Comparison of ENCODE assay signal across 27 cellular contexts in the genomic region with DNA sequence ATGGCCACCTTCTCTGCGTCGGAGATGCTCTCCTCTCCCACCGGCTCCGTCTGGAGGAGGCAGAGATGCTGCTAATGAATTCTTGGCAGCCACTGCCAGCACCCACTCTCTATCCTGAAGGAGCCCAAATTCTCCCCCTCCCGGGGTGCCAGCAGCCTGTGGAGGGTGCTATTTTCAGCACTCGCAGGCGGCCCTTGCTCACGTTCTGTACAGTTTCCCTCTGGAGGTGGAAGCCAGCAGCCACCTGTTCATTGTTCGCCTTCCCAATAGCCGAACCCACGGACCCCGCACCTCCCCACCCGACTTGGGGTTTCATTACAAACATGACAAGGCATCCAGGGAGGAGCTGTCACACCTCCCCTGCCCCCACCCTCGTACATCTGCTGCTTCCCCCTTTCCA.
"Had no signal": no experiment of that assay in that cellular context is flagged by ENCODE, and none has a peak within 500 bp of the region (broad histone marks: within the 10 kb centered on the region; RNA-seq: fewer than 3 reads in every experiment).

No MANE protein-coding gene starts in this region.

- H3K9me3 ChIP-seq: ascending aorta, esophagus muscularis mucosa, left ventricle myocardium inferior, mucosa of descending colon, neutrophil, right lobe of liver, uterus had no signal

- ATAC-seq: mucosa of descending colon; right lobe of liver; stimulated activated effector memory CD8-positive, alpha-beta T cell treated with anti-CD3 and anti-CD28 coated beads, Interleukin-12 subunit alpha, Interleukin-12 subunit beta, amount 100 ng/mL, for 72 hours had no signal

- H3K4me3 ChIP-seq: ascending aorta, esophagus muscularis mucosa, left ventricle myocardium inferior, mucosa of descending colon, right lobe of liver, uterus had no signal

- FAIRE-seq: small intestine had no signal

- H3K27me3 ChIP-seq: ascending aorta, brain microvascular endothelial cell, esophagus muscularis mucosa, neutrophil, right lobe of liver, uterus had no signal

- H3K4me3 Mint-ChIP-seq: activated CD4-positive, alpha-beta memory T cell treated with anti-CD3 and anti-CD28 coated beads, Interleukin-2, amount 10 ng/mL, durations not matched to agents 7 days and 5 days; activated CD4-positive, alpha-beta T cell treated with anti-CD3 and anti-CD28 coated beads, Interleukin-2, amount 10 ng/mL, durations not matched to agents 7 days and 5 days; activated naive CD8-positive, alpha-beta T cell; dendritic cell treated with granulocyte-macrophage colony-stimulating factor and Interleukin-4, amounts not matched to agents 40 ng/mL and 50 ng/mL, for 4 days; nephron progenitor cell; stimulated activated effector memory CD8-positive, alpha-beta T cell treated with anti-CD3 and anti-CD28 coated beads, Interleukin-12 subunit alpha, Interleukin-12 subunit beta, amount 100 ng/mL, for 72 hours; stimulated activated naive CD8-positive, alpha-beta T cell treated with anti-CD3 and anti-CD28 coated beads, Interleukin-15, Interleukin-2, amounts not matched to agents 100 ng/mL and 50 ng/mL, for 24 hours; type B pancreatic cell had no signal

- H3K9me3 Mint-ChIP-seq: activated CD4-positive, alpha-beta memory T cell treated with anti-CD3 and anti-CD28 coated beads, Interleukin-2, amount 10 ng/mL, durations not matched to agents 7 days and 5 days; activated CD4-positive, alpha-beta T cell treated with anti-CD3 and anti-CD28 coated beads, Interleukin-2, amount 10 ng/mL, durations not matched to agents 7 days and 5 days; activated T-helper 2 cell treated with anti-CD3 and anti-CD28 coated beads, Interferon-gamma antibody, Interleukin-2, Interleukin-4, amounts not matched to agents 10 μg/mL and 5 μg/mL and 100 μg/mL, durations not matched to agents 14 hours and 24 hours and 36 hours; dendritic cell treated with granulocyte-macrophage colony-stimulating factor and Interleukin-4, amounts not matched to agents 40 ng/mL and 50 ng/mL, for 4 days; nephron progenitor cell; stimulated activated effector memory CD8-positive, alpha-beta T cell treated with anti-CD3 and anti-CD28 coated beads, Interleukin-12 subunit alpha, Interleukin-12 subunit beta, amount 100 ng/mL, for 72 hours; stimulated activated naive CD8-positive, alpha-beta T cell treated with anti-CD3 and anti-CD28 coated beads, Interleukin-15, Interleukin-2, amounts not matched to agents 100 ng/mL and 50 ng/mL, for 24 hours; type B pancreatic cell had no signal

- H3K27me3 Mint-ChIP-seq: activated CD4-positive, alpha-beta memory T cell treated with anti-CD3 and anti-CD28 coated beads, Interleukin-2, amount 10 ng/mL, durations not matched to agents 7 days and 5 days; activated CD4-positive, alpha-beta T cell treated with anti-CD3 and anti-CD28 coated beads, Interleukin-2, amount 10 ng/mL, durations not matched to agents 7 days and 5 days; activated naive CD8-positive, alpha-beta T cell; stimulated activated naive CD8-positive, alpha-beta T cell treated with anti-CD3 and anti-CD28 coated beads, Interleukin-15, Interleukin-2, amounts not matched to agents 100 ng/mL and 50 ng/mL, for 24 hours; type B pancreatic cell had no signal

- H3K79me2 ChIP-seq: parathyroid adenoma had no signal

- H2AFZ ChIP-seq: parathyroid adenoma had no signal

- H3K4me1 ChIP-seq: esophagus muscularis mucosa, parathyroid adenoma, right lobe of liver, uterus had no signal

- H3K36me3 Mint-ChIP-seq: activated naive CD8-positive, alpha-beta T cell had no signal

- H3K27ac ChIP-seq: brain microvascular endothelial cell, esophagus muscularis mucosa, neutrophil, parathyroid adenoma, right lobe of liver, uterus had no signal

- H3K27ac Mint-ChIP-seq: activated CD4-positive, alpha-beta memory T cell treated with anti-CD3 and anti-CD28 coated beads, Interleukin-2, amount 10 ng/mL, durations not matched to agents 7 days and 5 days; activated CD4-positive, alpha-beta T cell treated with anti-CD3 and anti-CD28 coated beads, Interleukin-2, amount 10 ng/mL, durations not matched to agents 7 days and 5 days; activated naive CD8-positive, alpha-beta T cell; activated T-helper 2 cell treated with anti-CD3 and anti-CD28 coated beads, Interferon-gamma antibody, Interleukin-2, Interleukin-4, amounts not matched to agents 10 μg/mL and 5 μg/mL and 100 μg/mL, durations not matched to agents 14 hours and 24 hours and 36 hours; dendritic cell treated with granulocyte-macrophage colony-stimulating factor and Interleukin-4, amounts not matched to agents 40 ng/mL and 50 ng/mL, for 4 days; nephron progenitor cell; stimulated activated effector memory CD8-positive, alpha-beta T cell treated with anti-CD3 and anti-CD28 coated beads, Interleukin-12 subunit alpha, Interleukin-12 subunit beta, amount 100 ng/mL, for 72 hours; stimulated activated naive CD8-positive, alpha-beta T cell treated with anti-CD3 and anti-CD28 coated beads, Interleukin-15, Interleukin-2, amounts not matched to agents 100 ng/mL and 50 ng/mL, for 24 hours; type B pancreatic cell had no signal

- DNase-seq: activated CD4-positive, alpha-beta memory T cell treated with anti-CD3 and anti-CD28 coated beads, Interleukin-2, amount 10 ng/mL, durations not matched to agents 7 days and 5 days; activated CD4-positive, alpha-beta T cell treated with anti-CD3 and anti-CD28 coated beads, Interleukin-2, amount 10 ng/mL, durations not matched to agents 7 days and 5 days; activated CD4-positive, CD25-positive, alpha-beta regulatory T cell treated with anti-CD3 and anti-CD28 coated beads, Interleukin-2, amount 50 U/mL, for 72 hours; activated T-cell treated with anti-CD3 and anti-CD28 coated beads, Interleukin-2, amount 50 U/mL, for 48 hours; brain microvascular endothelial cell; central memory CD4-positive, alpha-beta T cell; effector CD4-positive, alpha-beta T cell; foreskin melanocyte; islet precursor cell; left ventricle myocardium inferior; mucosa of descending colon; nephron progenitor cell; right lobe of liver; small intestine; stimulated activated CD4-positive, alpha-beta T cell treated with anti-CD3 and anti-CD28 coated beads, Interleukin-4, amount 100 ng/mL, for 24 hours; T-helper 2 cell; uterus had no signal

- H3K36me3 ChIP-seq: right lobe of liver, uterus had no signal

- H3K9ac ChIP-seq: parathyroid adenoma had no signal
